Comparison of ENCODE assay signal across 17 cellular contexts in the genomic region with DNA sequence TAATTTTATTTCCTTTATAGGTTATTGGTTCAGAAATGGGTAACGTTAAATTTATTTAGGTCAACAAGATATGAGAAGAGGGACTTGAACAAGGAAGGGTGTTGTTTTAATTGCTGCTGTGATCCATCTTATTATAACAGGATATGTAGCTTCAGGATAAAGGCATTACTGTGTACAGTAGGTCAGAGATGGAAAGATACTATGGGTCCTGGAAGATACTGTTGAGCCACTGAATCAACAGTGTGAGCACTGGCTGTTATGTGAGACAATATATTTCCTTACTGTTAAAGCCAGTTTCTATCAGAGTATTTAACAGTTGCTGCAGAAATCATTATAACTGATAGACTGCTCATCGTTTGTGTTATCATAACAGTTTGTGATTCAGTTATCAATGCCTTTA.
DNase-seq lines count a peak whose midpoint lies in the region; ATAC-seq and TF ChIP-seq lines count a peak whose summit lies in the region.
"Had no signal": no experiment of that assay in that cellular context is flagged by ENCODE, and none has a peak within 500 bp of the region (broad histone marks: within the 10 kb centered on the region; RNA-seq: fewer than 3 reads in every experiment).

No MANE protein-coding gene starts in this region.

- H3K36me3 ChIP-seq in SK-N-SH (replicated peaks in 1 of 2; ENCODE audit: control insufficient read depth in 1 of 2, insufficient read depth in 2 of 2, low read length in 1 of 2) (no peaks in the 10 kb centered on the region), Panc1 (ENCODE audit: control insufficient read depth, insufficient read depth, low read length) (no peaks in the 10 kb centered on the region)
- H3K36me3 ChIP-seq: BLaER1 had no signal

- H3K27ac ChIP-seq in SK-N-SH (ENCODE audit: low read depth in 2 of 2, low read length in 1 of 2), result no peak overlapping the region
- H3K27ac ChIP-seq in Panc1 (ENCODE audit: low read length), result no peak overlapping the region
- peak overlapping the region; percentile 91 for H3K27ac ChIP-seq in epithelial cell of prostate
- H3K27ac ChIP-seq: 22Rv1, A549, BLaER1 had no signal

- intact Hi-C loops in Panc1 (cut with micrococcal nuclease; ENCODE audit: unreplicated experiment), result no loop called here

- WGBS in SK-N-SH (ENCODE audit: low lambda C conversion rate), result 50% methylated on average over 2 of the region's 2 CpGs

- peaks cover 25% of the 10 kb centered on the region for H3K4me1 Mint-ChIP-seq in HFFc6 (ENCODE audit: low read depth)

- no peaks in the 10 kb centered on the region for H3K27me3 ChIP-seq in SK-N-SH (ENCODE audit: insufficient read depth)
- no peaks in the 10 kb centered on the region for H3K27me3 ChIP-seq in Panc1 (ENCODE audit: control insufficient read depth, insufficient read depth, low read length)
- H3K27me3 ChIP-seq: BLaER1 had no signal

- no peaks in the 10 kb centered on the region for H3K79me2 ChIP-seq in SK-N-SH (ENCODE audit: insufficient read depth)

- POLR2A ChIA-PET in SK-N-SH (lab: Yijun Ruan, JAX), result no interaction called here
- POLR2A ChIA-PET in Panc1 (lab: Charles Lee), result no interaction called here

- H3K27ac Mint-ChIP-seq in HFFc6, result no peak overlapping the region
- H3K27ac Mint-ChIP-seq: CD8-positive, alpha-beta T cell; H9 had no signal

- H3K4me3 ChIP-seq in SK-N-SH (ENCODE audit: low read depth in 2 of 2, low read length in 1 of 2) (no peak overlapping the region), Panc1 (ENCODE audit: low read depth in 2 of 2, low read length in 2 of 2) (no peak overlapping the region)
- H3K4me3 ChIP-seq: A549, BLaER1, GM12878 had no signal

- no peak overlapping the region for H3K4me2 ChIP-seq in SK-N-SH
- H3K4me2 ChIP-seq: A549, BLaER1 had no signal

- H3K36me3 Mint-ChIP-seq in HFFc6 (ENCODE audit: low read depth), result no peaks in the 10 kb centered on the region
- H3K36me3 Mint-ChIP-seq: CD8-positive, alpha-beta T cell had no signal

- no peak overlapping the region for H3K9ac ChIP-seq in SK-N-SH
- H3K9ac ChIP-seq: BLaER1 had no signal

- DNase-seq in SK-N-SH, result no peak
- DNase-seq in Panc1 (ENCODE audit: low read depth, low spot score), result no peak
- no peak for DNase-seq in epithelial cell of prostate (ENCODE audit: low read depth, low spot score)
- no peak for DNase-seq in HFFc6
- DNase-seq in SK-N-DZ (ENCODE audit: low spot score), result no peak
- DNase-seq: Calu3; CD8-positive, alpha-beta T cell; DMS 273 treated with DMSO at 0.1 percent for 48 hours; DMS53; DND-41; H9 had no signal

- TF ChIP-seq CTCF in SK-N-SH (IDR thresholded peaks at IDR 0.05), result no peak
- no peak for TF ChIP-seq CTCF in Panc1 (IDR thresholded peaks at IDR 0.05)
- TF ChIP-seq CTCF in HFFc6 (IDR thresholded peaks at IDR 0.05), result no peak

- H3K4me3 Mint-ChIP-seq in HFFc6, result no peak overlapping the region
- H3K4me3 Mint-ChIP-seq: CD8-positive, alpha-beta T cell; H9 had no signal

- ATAC-seq in SK-N-SH treated with all-trans-retinoic acid at 6 μM for 48 hours, result no peak
- peak; percentile 88 for ATAC-seq in Panc1
- ATAC-seq in GM21381 (IDR thresholded peaks at IDR 0.05; ENCODE audit: unreplicated experiment), result no peak
- ATAC-seq: A549; CD8-positive, alpha-beta T cell had no signal

- H4K20me1 ChIP-seq in SK-N-SH (ENCODE audit: insufficient read depth), result no peaks in the 10 kb centered on the region
- H4K20me1 ChIP-seq: BLaER1 had no signal

- in situ Hi-C loops in Panc1 (cut with HindIII; ENCODE audit: low pct_unique_long_range_greater_than_20kb, low sequenced_read_pairs), result no loop called here

- TF ChIP-seq RAD21 in SK-N-SH (IDR thresholded peaks at IDR 0.05; ENCODE audit: low read length), result no peak

- H3K4me1 ChIP-seq in SK-N-SH (ENCODE audit: control insufficient read depth in 1 of 2, insufficient read depth in 2 of 2, low read depth in 1 of 2, low read length in 1 of 2) (peaks cover 0 to 12% of the 10 kb centered on the region in 2 experiments; a peak in 2 of 4 replicates), Panc1 (ENCODE audit: control insufficient read depth, insufficient read depth, low read length) (0 out of 2 replicates have a peak, but pooled peaks cover 2% of the 10 kb centered on the region)
- H3K4me1 ChIP-seq: A549, BLaER1 had no signal

- CTCF ChIA-PET in SK-N-SH (lab: Yijun Ruan, JAX) (no interaction called here), Panc1 (lab: Charles Lee) (interaction anchor here (0.7 kb wide), 1 partner anchor 11 kb away, joined by 3 read pairs; no protein-coding TSS in a partner anchor)

- TF ChIP-seq EP300 in SK-N-SH (IDR thresholded peaks at IDR 0.05; ENCODE audit: borderline replicate concordance in 1 of 2, low read depth in 1 of 2, low read length in 1 of 2), result no peak

- BruUV-seq in Panc1 (replicated peaks; lab: Mats Ljungman, UMichigan), result no TSS peak

- H3F3A ChIP-seq in SK-N-SH (replicated peaks; ENCODE audit: insufficient read depth), result peaks cover 10% of the 10 kb centered on the region

- no peaks in the 10 kb centered on the region for H3K9me3 ChIP-seq in SK-N-SH
- no peaks in the 10 kb centered on the region for H3K9me3 ChIP-seq in Panc1 (ENCODE audit: control insufficient read depth, insufficient read depth, low read depth, low read length)
- H3K9me3 ChIP-seq: A549, BLaER1 had no signal

- H3K27me3 Mint-ChIP-seq in HFFc6 (ENCODE audit: insufficient read depth), result peaks cover 1% of the 10 kb centered on the region; the same call in 1 of the 2 replicates

- H3K9me3 Mint-ChIP-seq in HFFc6, result no peaks in the 10 kb centered on the region
- H3K9me3 Mint-ChIP-seq: CD8-positive, alpha-beta T cell; H9 had no signal

- H2AFZ ChIP-seq in SK-N-SH (ENCODE audit: low read depth), result no peak overlapping the region

- H3K9me2 ChIP-seq in SK-N-SH, result no peaks in the 10 kb centered on the region

TF ChIP-seq in SK-N-SH, 30 proteins besides CTCF, POLR2A, EP300 and RAD21:
- TF ChIP-seq RFX5 (IDR thresholded peaks at IDR 0.05; ENCODE audit: low read length) (no peak), GATA2 (CRISPR knock-in tag; IDR thresholded peaks at IDR 0.05) (0 out of 2 replicates have a peak, but pooled peaks have one; percentile 12)

TF ChIP-seq in SK-N-SH treated with all-trans-retinoic acid at 6 μM for 48 hours, 23 proteins besides CTCF, POLR2A, EP300 and RAD21:
- no peak for TF ChIP-seq ESRRG (CRISPR knock-in tag; IDR thresholded peaks at IDR 0.05)
- no peak for TF ChIP-seq RARB (CRISPR knock-in tag; IDR thresholded peaks at IDR 0.05)
- no peak for TF ChIP-seq OSR1 (CRISPR knock-in tag; IDR thresholded peaks at IDR 0.05)
- no peak for TF ChIP-seq ZNF8 (CRISPR knock-in tag; IDR thresholded peaks at IDR 0.05)
- TF ChIP-seq ZNF565 (CRISPR knock-in tag; conservative IDR thresholded peaks at IDR 0.05; ENCODE audit: low read depth), result no peak
- no peak for TF ChIP-seq CSDC2 (CRISPR knock-in tag; IDR thresholded peaks at IDR 0.05)
- no peak for TF ChIP-seq ARNTL (CRISPR knock-in tag; IDR thresholded peaks at IDR 0.05; ENCODE audit: borderline replicate concordance, low read depth)
- no peak for TF ChIP-seq TCF4 (CRISPR knock-in tag; IDR thresholded peaks at IDR 0.05; ENCODE audit: borderline replicate concordance)
- TF ChIP-seq BACH2 (CRISPR knock-in tag; IDR thresholded peaks at IDR 0.05; ENCODE audit: borderline replicate concordance), result no peak
- no peak for TF ChIP-seq TOX (CRISPR knock-in tag; IDR thresholded peaks at IDR 0.05; ENCODE audit: borderline replicate concordance)
- no peak for TF ChIP-seq ZFP30 (CRISPR knock-in tag; IDR thresholded peaks at IDR 0.05)
